ENCODE assay signal across 3 cellular contexts in the genomic region with DNA sequence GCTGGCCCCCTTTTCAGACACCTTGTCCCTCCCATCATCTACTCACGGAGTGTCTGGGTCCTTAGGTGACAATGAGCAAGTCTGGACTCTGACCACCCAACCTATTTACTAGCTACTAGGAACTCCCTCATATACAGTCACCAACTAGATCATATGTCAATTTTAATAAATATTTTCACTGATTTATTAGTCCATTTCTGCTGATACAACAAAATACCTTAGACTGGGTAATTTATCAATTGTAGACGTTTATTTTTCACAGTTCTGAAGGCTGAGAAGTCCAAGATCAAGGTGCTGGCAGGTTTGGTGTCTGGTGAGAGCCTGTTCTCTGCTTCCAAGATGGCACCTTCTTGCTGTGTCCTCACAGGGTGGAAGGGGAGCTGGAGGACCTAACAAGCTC.
TF ChIP-seq lines count a peak whose summit lies in the region.

No MANE protein-coding gene starts in this region.

TF ChIP-seq in A549, 52 proteins besides CTCF, POLR2A, EP300 and RAD21:
- TF ChIP-seq MAFK (IDR thresholded peaks at IDR 0.05; ENCODE audit: partially characterized antibody): peak; percentile 75
- TF ChIP-seq BHLHE40 (IDR thresholded peaks at IDR 0.05; ENCODE audit: low read depth, low read length): no peak

TF ChIP-seq in IMR-90, 13 proteins besides CTCF, POLR2A, EP300 and RAD21:
- TF ChIP-seq MAFK (IDR thresholded peaks at IDR 0.05; ENCODE audit: low read depth, low read length): peak; percentile 66; the same call in 1 of the 2 replicates
- TF ChIP-seq, protein P1, sequence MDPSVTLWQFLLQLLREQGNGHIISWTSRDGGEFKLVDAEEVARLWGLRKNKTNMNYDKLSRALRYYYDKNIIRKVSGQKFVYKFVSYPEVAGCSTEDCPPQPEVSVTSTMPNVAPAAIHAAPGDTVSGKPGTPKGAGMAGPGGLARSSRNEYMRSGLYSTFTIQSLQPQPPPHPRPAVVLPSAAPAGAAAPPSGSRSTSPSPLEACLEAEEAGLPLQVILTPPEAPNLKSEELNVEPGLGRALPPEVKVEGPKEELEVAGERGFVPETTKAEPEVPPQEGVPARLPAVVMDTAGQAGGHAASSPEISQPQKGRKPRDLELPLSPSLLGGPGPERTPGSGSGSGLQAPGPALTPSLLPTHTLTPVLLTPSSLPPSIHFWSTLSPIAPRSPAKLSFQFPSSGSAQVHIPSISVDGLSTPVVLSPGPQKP (IDR thresholded peaks at IDR 0.05; ENCODE audit: borderline replicate concordance, low read depth, low read length): no peak

TF ChIP-seq in K562, 482 proteins besides CTCF, POLR2A, EP300 and RAD21 (continued from another document):
- TF ChIP-seq, protein P2, sequence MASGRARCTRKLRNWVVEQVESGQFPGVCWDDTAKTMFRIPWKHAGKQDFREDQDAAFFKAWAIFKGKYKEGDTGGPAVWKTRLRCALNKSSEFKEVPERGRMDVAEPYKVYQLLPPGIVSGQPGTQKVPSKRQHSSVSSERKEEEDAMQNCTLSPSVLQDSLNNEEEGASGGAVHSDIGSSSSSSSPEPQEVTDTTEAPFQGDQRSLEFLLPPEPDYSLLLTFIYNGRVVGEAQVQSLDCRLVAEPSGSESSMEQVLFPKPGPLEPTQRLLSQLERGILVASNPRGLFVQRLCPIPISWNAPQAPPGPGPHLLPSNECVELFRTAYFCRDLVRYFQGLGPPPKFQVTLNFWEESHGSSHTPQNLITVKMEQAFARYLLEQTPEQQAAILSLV (tag; IDR thresholded peaks at IDR 0.05): no peak
- peak; percentile 27; the same call in 1 of the 2 replicates for TF ChIP-seq MAFK (IDR thresholded peaks at IDR 0.05; ENCODE audit: low read length)
- peak; percentile 70 for TF ChIP-seq ZNF316 (IDR thresholded peaks at IDR 0.05)
- TF ChIP-seq MAFF (IDR thresholded peaks at IDR 0.05; ENCODE audit: low read length): peak; percentile 39; the same call in 1 of the 2 replicates
- peak; percentile 53 for TF ChIP-seq C11orf30 (IDR thresholded peaks at IDR 0.05; ENCODE audit: low read depth)
- no peak for TF ChIP-seq MYNN (IDR thresholded peaks at IDR 0.05)
- no peak for TF ChIP-seq MYNN (CRISPR knock-in tag; IDR thresholded peaks at IDR 0.05)
- no peak for TF ChIP-seq PTTG1 (tag; IDR thresholded peaks at IDR 0.05; ENCODE audit: low read depth)
TF ChIP-seq in K562: peak in this region for 4.
